ENCODE assay signal across 1 cellular context in the genomic region with DNA sequence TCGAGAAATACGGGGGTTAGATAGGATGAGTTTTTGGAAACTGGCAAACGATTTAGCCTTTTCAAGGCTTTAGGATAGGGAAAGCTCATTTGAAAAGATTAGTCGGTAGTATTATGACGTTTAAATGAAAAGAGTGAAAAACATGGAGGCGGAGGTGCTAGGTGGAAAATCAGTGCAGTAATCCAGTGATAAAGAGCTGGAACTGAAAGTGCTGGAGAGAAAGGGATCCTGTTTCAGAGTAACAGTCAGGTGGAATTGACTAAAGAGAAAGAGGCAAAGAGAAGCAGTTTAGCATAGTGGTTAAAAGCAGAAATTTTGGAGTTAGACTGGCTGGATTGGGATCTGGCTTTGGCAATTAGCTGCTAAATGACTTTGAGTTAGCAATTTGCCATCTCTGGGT.
TF ChIP-seq lines count a peak whose summit lies in the region.

No MANE protein-coding gene starts in this region.

TF ChIP-seq in HepG2, 621 proteins besides CTCF, POLR2A, EP300 and RAD21:
- TF ChIP-seq, protein P1, sequence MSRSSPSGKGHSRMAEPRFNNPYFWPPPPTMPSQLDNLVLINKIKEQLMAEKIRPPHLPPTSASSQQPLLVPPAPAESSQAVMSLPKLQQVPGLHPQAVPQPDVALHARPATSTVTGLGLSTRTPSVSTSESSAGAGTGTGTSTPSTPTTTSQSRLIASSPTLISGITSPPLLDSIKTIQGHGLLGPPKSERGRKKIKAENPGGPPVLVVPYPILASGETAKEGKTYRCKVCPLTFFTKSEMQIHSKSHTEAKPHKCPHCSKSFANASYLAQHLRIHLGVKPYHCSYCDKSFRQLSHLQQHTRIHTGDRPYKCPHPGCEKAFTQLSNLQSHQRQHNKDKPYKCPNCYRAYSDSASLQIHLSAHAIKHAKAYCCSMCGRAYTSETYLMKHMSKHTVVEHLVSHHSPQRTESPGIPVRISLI (CRISPR knock-in tag; IDR thresholded peaks at IDR 0.05; ENCODE audit: borderline replicate concordance): no peak
- TF ChIP-seq TMF1 (CRISPR knock-in tag; IDR thresholded peaks at IDR 0.05; ENCODE audit: low read depth) (0 out of 2 replicates have a peak, but pooled peaks have one; percentile 12), MED8 (CRISPR knock-in tag; IDR thresholded peaks at IDR 0.05; ENCODE audit: insufficient replicate concordance) (no peak), ZNF20 (CRISPR knock-in tag; IDR thresholded peaks at IDR 0.05) (no peak)
